23 cellular contexts compared by ENCODE assay signal in the genomic region with DNA sequence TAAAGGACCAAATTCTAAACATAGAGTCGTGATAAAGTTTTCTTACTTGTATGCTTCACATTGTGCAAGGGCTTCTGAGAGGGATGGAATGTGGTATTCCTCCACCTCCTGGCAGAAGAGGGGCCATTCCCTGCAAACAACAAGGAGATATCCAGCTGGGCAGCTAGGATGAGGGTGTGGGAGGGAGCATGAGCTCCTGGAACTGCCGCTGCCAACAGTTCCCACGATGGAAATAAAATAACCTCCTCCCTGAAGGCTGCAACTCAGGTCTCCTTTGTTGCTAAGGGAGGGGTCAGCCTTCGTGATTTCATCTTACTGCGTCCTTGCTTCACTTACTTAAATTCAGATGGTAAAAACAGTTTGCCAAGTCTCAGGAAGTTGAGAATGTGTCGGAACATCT. TPM values are rescaled to one million over a fixed set of nuclear protein-coding genes. Genes with fewer than 3 reads are reported as not detected.
DNase-seq lines count a peak whose midpoint lies in the region; ATAC-seq and TF ChIP-seq lines count a peak whose summit lies in the region.
"Had no signal": no experiment of that assay in that cellular context is flagged by ENCODE, and none has a peak within 500 bp of the region (broad histone marks: within the 10 kb centered on the region; RNA-seq: fewer than 3 reads in every experiment).

No MANE protein-coding gene starts in this region.

- POLR2A ChIA-PET in WTC11 (lab: Charles Lee): no interaction called here

- no peaks in the 10 kb centered on the region for H3K4me1 Mint-ChIP-seq in WTC11

- TF ChIP-seq CTCF in WTC11 (IDR thresholded peaks at IDR 0.05) (no peak), fibroblast of pulmonary artery (IDR thresholded peaks at IDR 0.05; ENCODE audit: low read length, missing control alignments) (peak; percentile 24), mucosa of descending colon (IDR thresholded peaks at IDR 0.05) (no peak)

- no peaks in the 10 kb centered on the region for H3K36me3 ChIP-seq in mucosa of descending colon (ENCODE audit: low read depth)
- H3K36me3 ChIP-seq: BLaER1 treated with 17β-estradiol and CSF1 and Interleukin-3, amounts not matched to agents 10 nM and 100 nM; pancreas; right lobe of liver; transverse colon had no signal

- H3K4me1 ChIP-seq in mucosa of descending colon (ENCODE audit: low read depth): no peaks in the 10 kb centered on the region
- H3K4me1 ChIP-seq: pancreas, right lobe of liver, transverse colon had no signal

- H3K4me3 ChIP-seq in fibroblast of pulmonary artery (replicated peaks; ENCODE audit: low read depth, low read length): no peak overlapping the region
- no peak overlapping the region for H3K4me3 ChIP-seq in mucosa of descending colon
- H3K4me3 ChIP-seq: BLaER1 treated with 17β-estradiol and CSF1 and Interleukin-3, amounts not matched to agents 10 nM and 100 nM; pancreas; right lobe of liver; transverse colon had no signal

- H3K9me3 Mint-ChIP-seq in WTC11: no peaks in the 10 kb centered on the region
- H3K9me3 Mint-ChIP-seq: activated T-cell treated with anti-CD3 and anti-CD28 coated beads, Interleukin-2, amount 50 U/mL, for 4 hours; dendritic cell treated with granulocyte-macrophage colony-stimulating factor and Interleukin-4, amounts not matched to agents 40 ng/mL and 50 ng/mL, for 4 days; immature natural killer cell; stimulated activated naive CD8-positive, alpha-beta T cell treated with anti-CD3 and anti-CD28 coated beads, Interleukin-15, Interleukin-2, amounts not matched to agents 100 ng/mL and 50 ng/mL, for 24 hours had no signal

- ATAC-seq in WTC11: peak; percentile 55
- peak; percentile 36 for ATAC-seq in sciatic nerve
- ATAC-seq in GM21737 (IDR thresholded peaks at IDR 0.05; ENCODE audit: unreplicated experiment): no peak
- no peak for ATAC-seq in left colon
- ATAC-seq in mucosa of descending colon: no peak
- ATAC-seq: activated CD4-positive, CD25-positive, alpha-beta regulatory T cell treated with anti-CD3 and anti-CD28 coated beads, Interleukin-2, amount 50 U/mL, for 24 hours; activated T-cell treated with anti-CD3 and anti-CD28 coated beads, Interleukin-2, amount 50 U/mL, for 4 hours; pancreas; right lobe of liver had no signal

- H3K4me3 Mint-ChIP-seq in WTC11: no peak overlapping the region
- H3K4me3 Mint-ChIP-seq: activated T-cell treated with anti-CD3 and anti-CD28 coated beads, Interleukin-2, amount 50 U/mL, for 4 hours; dendritic cell treated with granulocyte-macrophage colony-stimulating factor and Interleukin-4, amounts not matched to agents 40 ng/mL and 50 ng/mL, for 4 days; immature natural killer cell; stimulated activated naive CD8-positive, alpha-beta T cell treated with anti-CD3 and anti-CD28 coated beads, Interleukin-15, Interleukin-2, amounts not matched to agents 100 ng/mL and 50 ng/mL, for 24 hours had no signal

- CTCF ChIA-PET in WTC11 (lab: Charles Lee): interaction anchor here (1.0 to 6.8 kb wide), 3 partner anchors 10 to 31 kb away, joined by 3 to 51 read pairs (median 3); no protein-coding TSS in a partner anchor

- intact Hi-C loops in sciatic nerve (cut with DNase I) (no loop called here), left colon (cut with DNase I, micrococcal nuclease) (no loop called here), mucosa of descending colon (cut with DNase I, micrococcal nuclease) (no loop called here)

- no peaks in the 10 kb centered on the region for H3K36me3 Mint-ChIP-seq in WTC11
- H3K36me3 Mint-ChIP-seq: immature natural killer cell had no signal

- H3K27ac Mint-ChIP-seq in WTC11: no peak overlapping the region
- H3K27ac Mint-ChIP-seq: dendritic cell treated with granulocyte-macrophage colony-stimulating factor and Interleukin-4, amounts not matched to agents 40 ng/mL and 50 ng/mL, for 4 days; immature natural killer cell; stimulated activated naive CD8-positive, alpha-beta T cell treated with anti-CD3 and anti-CD28 coated beads, Interleukin-15, Interleukin-2, amounts not matched to agents 100 ng/mL and 50 ng/mL, for 24 hours had no signal

- peaks cover 42% of the 10 kb centered on the region for H3K27me3 Mint-ChIP-seq in WTC11 (ENCODE audit: low read depth)
- H3K27me3 Mint-ChIP-seq: stimulated activated naive CD8-positive, alpha-beta T cell treated with anti-CD3 and anti-CD28 coated beads, Interleukin-15, Interleukin-2, amounts not matched to agents 100 ng/mL and 50 ng/mL, for 24 hours had no signal

- DNase-seq in DMS 273 treated with DMSO at 0.1 percent for 48 hours (lab: John Stamatoyannopoulos, UW) (peak; percentile 14), WTC11 (ENCODE audit: low spot score) (no peak), fibroblast of pulmonary artery (ENCODE audit: low read depth) (peak; percentile 70), sciatic nerve (ENCODE audit: low spot score) (no peak), HT-29 (ENCODE audit: low spot score) (no peak), left colon (no peak), mucosa of descending colon (no peak)
- DNase-seq: activated naive CD4-positive, alpha-beta T cell treated with anti-CD3 and anti-CD28 coated beads, Interleukin-2, amount 50 U/mL, for 16 hours; activated T-cell treated with anti-CD3 and anti-CD28 coated beads, Interleukin-2, amount 50 U/mL, for 4 hours; NCI-H1930; pancreas; right lobe of liver; T1000; transverse colon had no signal

- no peaks in the 10 kb centered on the region for H3K9me3 ChIP-seq in mucosa of descending colon
- H3K9me3 ChIP-seq: BLaER1 treated with 17β-estradiol and CSF1 and Interleukin-3, amounts not matched to agents 10 nM and 100 nM; pancreas; right lobe of liver; transverse colon had no signal

TF ChIP-seq in WTC11, 78 proteins besides CTCF, POLR2A, EP300 and RAD21:
- TF ChIP-seq ATF1 (CRISPR knock-in tag; IDR thresholded peaks at IDR 0.05) (no peak), OVOL2 (CRISPR knock-in tag; IDR thresholded peaks at IDR 0.05; ENCODE audit: borderline replicate concordance) (no peak), RORB (CRISPR knock-in tag; IDR thresholded peaks at IDR 0.05) (no peak)
- TF ChIP-seq, protein P1, sequence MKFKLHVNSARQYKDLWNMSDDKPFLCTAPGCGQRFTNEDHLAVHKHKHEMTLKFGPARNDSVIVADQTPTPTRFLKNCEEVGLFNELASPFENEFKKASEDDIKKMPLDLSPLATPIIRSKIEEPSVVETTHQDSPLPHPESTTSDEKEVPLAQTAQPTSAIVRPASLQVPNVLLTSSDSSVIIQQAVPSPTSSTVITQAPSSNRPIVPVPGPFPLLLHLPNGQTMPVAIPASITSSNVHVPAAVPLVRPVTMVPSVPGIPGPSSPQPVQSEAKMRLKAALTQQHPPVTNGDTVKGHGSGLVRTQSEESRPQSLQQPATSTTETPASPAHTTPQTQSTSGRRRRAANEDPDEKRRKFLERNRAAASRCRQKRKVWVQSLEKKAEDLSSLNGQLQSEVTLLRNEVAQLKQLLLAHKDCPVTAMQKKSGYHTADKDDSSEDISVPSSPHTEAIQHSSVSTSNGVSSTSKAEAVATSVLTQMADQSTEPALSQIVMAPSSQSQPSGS (CRISPR knock-in tag; IDR thresholded peaks at IDR 0.05; ENCODE audit: borderline replicate concordance, low read depth): no peak

RNA-seq across cellular contexts. Expression of a gene that starts 15.6 kb away (rescaled TPM):
- total RNA-seq in WTC11 (2021) (5.9 to 16.7 TPM (median 15.0 TPM) in 3 replicates), sciatic nerve (15.0 TPM), left colon (10 to 100 TPM in 1 of 2 donors, 1 to 10 TPM in 1; 7.7 to 11.9 TPM), mucosa of descending colon (10 to 100 TPM in 2 of 3 donors, 1 to 10 TPM in 1; 8.0 to 15.4 (median 10.5) TPM)
- 69.5 and 71.3 TPM in 2 replicates for total RNA-seq in HT-29 (2014; rRNA removed; shearing (Covaris generic))

RNA-seq across cellular contexts. Expression of a gene that starts 31.6 kb away (rescaled TPM):
- total RNA-seq in WTC11 (2021) (0.85 to 1.1 TPM (median 0.85 TPM) in 3 replicates), sciatic nerve (0.53 TPM), left colon (under 1 TPM in 1 of 2 donors, not detected in 1; 0.06 TPM), mucosa of descending colon (under 1 TPM in 1 of 3 donors, not detected in 2; 0.05 TPM)
- not detected in 2 replicates for total RNA-seq in HT-29 (2014; rRNA removed; shearing (Covaris generic))
- total RNA-seq: NCI-H460, right lobe of liver, RPMI7951, transverse colon had no signal

RNA-seq across cellular contexts. Expression of a gene that starts 31.7 kb away (rescaled TPM):
- total RNA-seq in WTC11 (2021): 0.13 to 0.39 TPM (median 0.18 TPM) in 3 replicates
- total RNA-seq in sciatic nerve: 1.5 TPM
- 0.46 TPM in 1 of 2 replicates, not detected in the other for total RNA-seq in HT-29 (2014; rRNA removed; shearing (Covaris generic))
- under 1 TPM; 0.34 to 0.40 TPM for total RNA-seq in left colon
- 1 to 10 TPM in 1 of 3 donors, under 1 TPM in 1, not detected in 1; 0.90 to 1.5 TPM for total RNA-seq in mucosa of descending colon
- total RNA-seq: activated T-cell treated with anti-CD3 and anti-CD28 coated beads, Interleukin-2, amount 50 U/mL, for 4 hours; G401; NCI-H460; right lobe of liver; RPMI7951 had no signal

RNA-seq across cellular contexts. Expression of a gene that starts 46.1 kb away (rescaled TPM):
- 10.3 to 14.4 TPM (median 12.9 TPM) in 3 replicates for total RNA-seq in WTC11 (2021)
- 1.2 TPM for total RNA-seq in sciatic nerve
- 2.2 and 2.7 TPM in 2 replicates for total RNA-seq in HT-29 (2014; rRNA removed; shearing (Covaris generic))
- 1 to 10 TPM in 1 of 2 donors, under 1 TPM in 1; 0.61 to 1.3 TPM for total RNA-seq in left colon
- total RNA-seq in mucosa of descending colon: 1 to 10 TPM; 1.7 to 2.6 (median 1.9) TPM

RNA-seq across cellular contexts. Expression of a gene that starts 47.6 kb away (rescaled TPM):
- total RNA-seq in WTC11 (2021): 68.9 to 81.3 TPM (median 71.5 TPM) in 3 replicates
- 35.3 TPM for total RNA-seq in sciatic nerve
- 49.5 and 57.7 TPM in 2 replicates for total RNA-seq in HT-29 (2014; rRNA removed; shearing (Covaris generic))
- total RNA-seq in left colon: 10 to 100 TPM; 29.7 to 42.7 TPM
- 10 to 100 TPM; 30.7 to 36.5 (median 34.1) TPM for total RNA-seq in mucosa of descending colon

Comparison
In these comparisons a context has a peak if more than half of its experiments do, and no peak if none do; other contexts are left out.
1. DNase-seq: peak in DMS 273 treated with DMSO at 0.1 percent for 48 hours (single experiment) and fibroblast of pulmonary artery (single experiment); none in WTC11 (single experiment), sciatic nerve (single experiment), HT-29 (single experiment), left colon (0 of 2) and mucosa of descending colon (0 of 3).
2. ATAC-seq: peak in WTC11 (single experiment) and sciatic nerve (single experiment); none in GM21737 (single experiment), left colon (single experiment) and mucosa of descending colon (single experiment).